In the genomic region with DNA sequence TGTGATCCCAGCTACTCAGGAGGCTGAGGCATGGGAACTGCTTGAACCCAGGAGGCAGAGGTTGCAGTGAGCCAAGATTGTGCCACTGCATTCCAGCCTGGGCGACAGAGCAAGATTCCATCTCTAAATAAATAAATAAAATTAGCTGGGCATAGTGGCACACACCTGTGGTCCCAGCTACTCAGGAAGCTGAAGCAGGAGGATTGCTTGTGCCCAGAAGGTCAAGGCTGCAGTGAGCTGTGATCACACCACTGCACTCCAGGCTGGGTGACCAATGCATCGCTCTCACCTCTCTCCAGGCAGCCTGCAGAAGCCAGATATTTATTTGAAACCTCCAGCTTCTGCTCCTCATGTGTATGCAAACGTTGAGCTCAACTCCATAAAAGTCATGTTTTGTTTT, we compare ENCODE assay signal across 7 cellular contexts.
A peak's percentile ranks its signal among the peaks of the same experiment; 100 is the strongest.
DNase-seq lines count a peak whose midpoint lies in the region; ATAC-seq, FAIRE-seq and TF ChIP-seq lines count a peak whose summit lies in the region.
"Not testable (repeated sequence)": the region's sequence is repeated elsewhere in the genome, so short reads cannot be mapped to it uniquely, and the experiment has no call there.

No MANE protein-coding gene starts in this region.

- intact Hi-C loops in body of pancreas (cut with DNase I); HepG2 (cut with micrococcal nuclease; ENCODE audit: unreplicated experiment); pancreas (cut with DNase I); spleen (cut with DNase I; ENCODE audit: low total_unique reads): not testable (repeated sequence)

- FAIRE-seq in GM12891 (lab: Jason Lieb, UNC): peak; percentile 59
- FAIRE-seq in HepG2 (lab: Jason Lieb, UNC); pancreas (lab: Jason Lieb, UNC): not testable (repeated sequence)

- not testable (repeated sequence) for TF ChIP-seq EP300 in HepG2 (IDR thresholded peaks at IDR 0.05; ENCODE audit: low read depth in 2 of 2, low read length in 2 of 2); HepG2 (CRISPR knock-in tag; IDR thresholded peaks at IDR 0.05; ENCODE audit: borderline replicate concordance)

- H4K20me1 ChIP-seq in BLaER1 (peaks cover 98% of the 10 kb centered on the region), HepG2 (ENCODE audit: insufficient read depth, low read length) (peaks cover 19% of the 10 kb centered on the region; the same call in 1 of the 2 replicates)

- in situ Hi-C loops in HepG2 (cut with HindIII; ENCODE audit: extremely low pct_ligation_motif_present, low pct_unique_long_range_greater_than_20kb): not testable (repeated sequence)

- not testable (repeated sequence) for TF ChIP-seq POLR2A in GM12891 (IDR thresholded peaks at IDR 0.05; ENCODE audit: low read depth, low read length); body of pancreas (IDR thresholded peaks at IDR 0.05); HepG2 (IDR thresholded peaks at IDR 0.05; ENCODE audit: insufficient read depth in 1 of 2, low read depth in 2 of 2, low read length in 2 of 2); spleen (IDR thresholded peaks at IDR 0.05)

- not testable (repeated sequence) for H2AFZ ChIP-seq in HepG2 (ENCODE audit: low read length)

- peaks cover 97% of the 10 kb centered on the region for H3K4me1 ChIP-seq in BLaER1
- peaks cover 100% of the 10 kb centered on the region for H3K4me1 ChIP-seq in body of pancreas
- H3K4me1 ChIP-seq in HepG2 (ENCODE audit: insufficient read depth, low read length): peaks cover 73% of the 10 kb centered on the region
- peaks cover 51 to 70% (median 60%) of the 10 kb centered on the region in 3 donors for H3K4me1 ChIP-seq in pancreas
- H3K4me1 ChIP-seq in spleen: peaks cover 18 to 86% (median 59%) of the 10 kb centered on the region in 6 donors

- CTCF ChIA-PET in HepG2 (lab: Yijun Ruan, JAX; ENCODE audit: low intra/inter-chr PET ratio, low total read pairs): not testable (repeated sequence)

- not testable (repeated sequence) for TF ChIP-seq RAD21 in HepG2 (CRISPR knock-in tag; IDR thresholded peaks at IDR 0.05)

- TF ChIP-seq CTCF in body of pancreas (IDR thresholded peaks at IDR 0.05); HepG2 (CRISPR knock-in tag; IDR thresholded peaks at IDR 0.05); pancreas (IDR thresholded peaks at IDR 0.05); spleen (IDR thresholded peaks at IDR 0.05 in 8 of 11, conservative IDR thresholded peaks at IDR 0.05 in 3 of 11): not testable (repeated sequence)

- not testable (repeated sequence) for H3K9me3 ChIP-seq in BLaER1; SK-N-MC (ENCODE audit: low read depth, low read length); body of pancreas; HepG2 (ENCODE audit: low read length); pancreas; spleen

- H3K4me2 ChIP-seq in BLaER1: peak overlapping the region; percentile 63; the same call in 1 of the 2 replicates
- H3K4me2 ChIP-seq in HepG2 (ENCODE audit: low read depth, low read length): not testable (repeated sequence)

- not testable (repeated sequence) for DNase-seq in GM12891 (ENCODE audit: insufficient read length, low spot score); SK-N-MC (ENCODE audit: low read depth, low spot score); HepG2 (ENCODE audit: low spot score); spleen
- DNase-seq in body of pancreas (peak; percentile 48 to 67 (median 64)), pancreas (peak in 1 of 6 donors; percentile 47)

- H3K9ac ChIP-seq in BLaER1; SK-N-MC (ENCODE audit: insufficient read length); HepG2 (ENCODE audit: insufficient read depth, low read depth, low read length): not testable (repeated sequence)

- not testable (repeated sequence) for BruUV-seq in HepG2 (replicated peaks; lab: Mats Ljungman, UMichigan)

- POLR2A ChIA-PET in HepG2 (lab: Yijun Ruan, JAX): interaction anchor here (1.2 to 1.4 kb wide), 2 partner anchors 15 to 85 kb away, joined by 3 to 4 read pairs; partner anchors contain the start of gene INSR

- H3K4me3 ChIP-seq in BLaER1; SK-N-MC; body of pancreas; HepG2 (replicated peaks in 1 of 3; ENCODE audit: insufficient read depth in 1 of 3, low read depth in 2 of 3, low read length in 3 of 3); pancreas; spleen: not testable (repeated sequence)

- peak; percentile 4 for ATAC-seq in body of pancreas
- ATAC-seq in HepG2: not testable (repeated sequence)
- ATAC-seq in pancreas: peak in 3 of 4 donors; percentile 1 to 3 (median 1)

- not testable (repeated sequence) for H3K27me3 ChIP-seq in BLaER1; body of pancreas; HepG2 (ENCODE audit: control insufficient read depth in 1 of 2, insufficient read depth in 2 of 2, low read length in 2 of 2); pancreas; spleen (replicated peaks in 1 of 7)

- H3K36me3 ChIP-seq in BLaER1: peaks cover 71% of the 10 kb centered on the region
- not testable (repeated sequence) for H3K36me3 ChIP-seq in SK-N-MC (ENCODE audit: insufficient read depth, low read length); body of pancreas (replicated peaks in 1 of 2; ENCODE audit: insufficient read depth in 1 of 2, low read depth in 2 of 2); HepG2 (replicated peaks in 1 of 2; ENCODE audit: control insufficient read depth in 1 of 2, insufficient read depth in 2 of 2, low read length in 2 of 2); pancreas; spleen

- H3K27ac ChIP-seq in BLaER1; HepG2 (ENCODE audit: extremely low read length, insufficient read depth, low read length): not testable (repeated sequence)
- peak overlapping the region; percentile 97 for H3K27ac ChIP-seq in SK-N-MC
- H3K27ac ChIP-seq in body of pancreas: peak overlapping the region; percentile 87 to 96 (median 92)
- H3K27ac ChIP-seq in pancreas: peak overlapping the region; percentile 68 to 93 (median 85)
- peak overlapping the region in 6 of 8 donors; percentile 26 to 71 (median 48) for H3K27ac ChIP-seq in spleen

- H3K79me2 ChIP-seq in HepG2 (ENCODE audit: insufficient read depth, low read length): peaks cover 43% of the 10 kb centered on the region

- WGBS in body of pancreas, 2 donors: 37 to 39% methylated on average over 3 of the region's 3 CpGs
- WGBS in HepG2 (ENCODE audit: low lambda C conversion rate): 89% methylated on average over 3 of the region's 3 CpGs
- 36% methylated on average over 3 of the region's 3 CpGs for WGBS in pancreas, 2 donors
- 72 to 85% (median 78%) methylated on average over 3 of the region's 3 CpGs for WGBS in spleen, 5 donors

TF ChIP-seq in HepG2, 621 proteins besides CTCF, POLR2A, EP300 and RAD21:
- TF ChIP-seq, protein P1, sequence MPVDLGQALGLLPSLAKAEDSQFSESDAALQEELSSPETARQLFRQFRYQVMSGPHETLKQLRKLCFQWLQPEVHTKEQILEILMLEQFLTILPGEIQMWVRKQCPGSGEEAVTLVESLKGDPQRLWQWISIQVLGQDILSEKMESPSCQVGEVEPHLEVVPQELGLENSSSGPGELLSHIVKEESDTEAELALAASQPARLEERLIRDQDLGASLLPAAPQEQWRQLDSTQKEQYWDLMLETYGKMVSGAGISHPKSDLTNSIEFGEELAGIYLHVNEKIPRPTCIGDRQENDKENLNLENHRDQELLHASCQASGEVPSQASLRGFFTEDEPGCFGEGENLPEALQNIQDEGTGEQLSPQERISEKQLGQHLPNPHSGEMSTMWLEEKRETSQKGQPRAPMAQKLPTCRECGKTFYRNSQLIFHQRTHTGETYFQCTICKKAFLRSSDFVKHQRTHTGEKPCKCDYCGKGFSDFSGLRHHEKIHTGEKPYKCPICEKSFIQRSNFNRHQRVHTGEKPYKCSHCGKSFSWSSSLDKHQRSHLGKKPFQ (CRISPR knock-in tag; IDR thresholded peaks at IDR 0.05; ENCODE audit: insufficient replicate concordance): peak; percentile 32
- TF ChIP-seq HIC2 (CRISPR knock-in tag; IDR thresholded peaks at IDR 0.05; ENCODE audit: low read depth): peak; percentile 73; the same call in 1 of the 2 replicates
